In genomic region chr1:52424238-52424637, GRCh38 we compare ENCODE assay signal across 9 cellular contexts. TPM values are rescaled to one million over a fixed set of nuclear protein-coding genes. Genes with fewer than 3 reads are reported as not detected.
DNase-seq lines count a peak whose midpoint lies in the region; ATAC-seq and TF ChIP-seq lines count a peak whose summit lies in the region.
"Had no signal": no experiment of that assay in that cellular context is flagged by ENCODE, and none has a peak within 500 bp of the region (broad histone marks: within the 10 kb centered on the region; RNA-seq: fewer than 3 reads in every experiment).

No MANE protein-coding gene starts in this region.

- H3K79me1 ChIP-seq in mesenchymal stem cell (replicated peaks; ENCODE audit: low read length, poor library complexity, severe bottlenecking), result peaks cover 6% of the 10 kb centered on the region

- H3K18ac ChIP-seq in mesenchymal stem cell (ENCODE audit: low read depth in 1 of 2, low read length in 2 of 2), result no peak overlapping the region

- CTCF ChIA-PET in activated CD8-positive, alpha-beta T cell treated with anti-CD3 and anti-CD28 coated beads for 36 hours (lab: Charles Lee), result interaction anchor here (0.7 to 2.1 kb wide), 7 partner anchors 9 to 263 kb away, joined by 3 to 7 read pairs (median 3); no protein-coding TSS in a partner anchor

- H4K91ac ChIP-seq in mesenchymal stem cell (ENCODE audit: low read length), result no peak overlapping the region

- H3K9me3 ChIP-seq in mesenchymal stem cell (ENCODE audit: control insufficient read depth, low read length), result no peaks in the 10 kb centered on the region
- no peaks in the 10 kb centered on the region for H3K9me3 ChIP-seq in tibial artery

- H2AK5ac ChIP-seq in mesenchymal stem cell (ENCODE audit: low read length, severe bottlenecking), result no peak overlapping the region

- POLR2A ChIA-PET in activated CD8-positive, alpha-beta T cell treated with anti-CD3 and anti-CD28 coated beads for 36 hours (lab: Charles Lee), result interaction anchor here (0.8 to 1.6 kb wide), 9 partner anchors 11 to 279 kb away, joined by 3 to 21 read pairs (median 4); partner anchors contain the start of genes ORC1 and PRPF38A

- no peak overlapping the region for H2AFZ ChIP-seq in mesenchymal stem cell (ENCODE audit: low read depth, low read length)

- H3K14ac ChIP-seq in mesenchymal stem cell (ENCODE audit: low read length in 2 of 2), result no peak overlapping the region

- TF ChIP-seq CTCF in NB4 (IDR thresholded peaks at IDR 0.05; ENCODE audit: low read depth, low read length) (no peak), tibial artery (IDR thresholded peaks at IDR 0.05) (no peak)
- TF ChIP-seq CTCF in activated CD8-positive, alpha-beta T cell treated with anti-CD3 and anti-CD28 coated beads for 36 hours (IDR thresholded peaks at IDR 0.05), result no peak

- H3K4me3 ChIP-seq in NB4 (ENCODE audit: low read depth, low read length) (peak overlapping the region; percentile 32), mesenchymal stem cell (ENCODE audit: insufficient read depth in 1 of 2, low read depth in 1 of 2, low read length in 2 of 2) (no peak overlapping the region), tibial artery (no peak overlapping the region)

- no peak overlapping the region for H4K8ac ChIP-seq in mesenchymal stem cell (ENCODE audit: low read length)

- H3K36me3 Mint-ChIP-seq in activated CD8-positive, alpha-beta T cell treated with anti-CD3 and anti-CD28 coated beads for 36 hours (ENCODE audit: low read depth), result peaks cover 45% of the 10 kb centered on the region

- peak overlapping the region; percentile 95 for H3K27ac Mint-ChIP-seq in activated CD8-positive, alpha-beta T cell treated with anti-CD3 and anti-CD28 coated beads for 36 hours

- H3K4ac ChIP-seq in mesenchymal stem cell (ENCODE audit: low read depth in 1 of 2, low read length in 2 of 2), result no peak overlapping the region

- no peak overlapping the region for H2BK12ac ChIP-seq in mesenchymal stem cell (ENCODE audit: low read length in 2 of 2)

- ATAC-seq in activated CD8-positive, alpha-beta T cell treated with anti-CD3 and anti-CD28 coated beads for 36 hours, result peak; percentile 91

- H3K4me2 ChIP-seq in mesenchymal stem cell (ENCODE audit: low read length, poor library complexity, severe bottlenecking), result no peak overlapping the region

- DNase-seq in GDM1 (lab: John Stamatoyannopoulos, UW) (peak; percentile 14), NB4 (ENCODE audit: low read depth) (peak; percentile 91), mesenchymal stem cell (peak; percentile 43), tibial artery (no peak), NCI-H128 (lab: John Stamatoyannopoulos, UW; ENCODE audit: unreplicated experiment) (no peak), NCI-H526 (lab: John Stamatoyannopoulos, UW) (no peak), NCI-H774 (lab: John Stamatoyannopoulos, UW) (no peak)
- peak; percentile 39 for DNase-seq in activated CD8-positive, alpha-beta T cell treated with anti-CD3 and anti-CD28 coated beads for 36 hours
- DNase-seq: NCI-H2081 had no signal

- H2BK120ac ChIP-seq in mesenchymal stem cell (ENCODE audit: low read depth, low read length), result no peak overlapping the region

- H3K4me3 Mint-ChIP-seq in activated CD8-positive, alpha-beta T cell treated with anti-CD3 and anti-CD28 coated beads for 36 hours, result peak overlapping the region; percentile 54

- TF ChIP-seq POLR2A in NB4 (IDR thresholded peaks at IDR 0.05; ENCODE audit: extremely low read depth, insufficient read length), result no peak

- no peak overlapping the region for H2BK5ac ChIP-seq in mesenchymal stem cell (ENCODE audit: low read depth, low read length, poor library complexity, severe bottlenecking)

- intact Hi-C loops in activated CD8-positive, alpha-beta T cell treated with anti-CD3 and anti-CD28 coated beads for 36 hours (cut with micrococcal nuclease), result loop anchor here (10.0 kb wide), 2 partner anchors 131 to 261 kb away; partner anchors contain the start of gene TUT4
- intact Hi-C loops in tibial artery (cut with DNase I; ENCODE audit: low total_unique reads), result no loop called here

- H3K9me3 Mint-ChIP-seq in activated CD8-positive, alpha-beta T cell treated with anti-CD3 and anti-CD28 coated beads for 36 hours, result no peaks in the 10 kb centered on the region

- no peak overlapping the region for H3K23ac ChIP-seq in mesenchymal stem cell (ENCODE audit: low read length in 2 of 2)

- H3K36me3 ChIP-seq in mesenchymal stem cell (ENCODE audit: control insufficient read depth in 1 of 2, insufficient read depth in 2 of 2, low read depth in 1 of 2, low read length in 2 of 2) (peaks cover 8 to 57% of the 10 kb centered on the region in 2 experiments), tibial artery (peaks cover 25 to 48% (median 44%) of the 10 kb centered on the region in 3 donors)

- H3K9ac ChIP-seq in mesenchymal stem cell (ENCODE audit: low read length), result no peak overlapping the region

- H3K4me1 ChIP-seq in mesenchymal stem cell (ENCODE audit: control insufficient read depth, insufficient read depth, low read depth, low read length) (no peaks in the 10 kb centered on the region), tibial artery (no peaks in the 10 kb centered on the region)

- no peaks in the 10 kb centered on the region for H3K27me3 ChIP-seq in mesenchymal stem cell (ENCODE audit: control insufficient read depth in 1 of 2, insufficient read depth in 1 of 2, low read length in 2 of 2)
- no peaks in the 10 kb centered on the region for H3K27me3 ChIP-seq in tibial artery

- no peaks in the 10 kb centered on the region for H3K27me3 Mint-ChIP-seq in activated CD8-positive, alpha-beta T cell treated with anti-CD3 and anti-CD28 coated beads for 36 hours

- H3K27ac ChIP-seq in mesenchymal stem cell (ENCODE audit: low read length, poor library complexity, severe bottlenecking), result no peak overlapping the region
- H3K27ac ChIP-seq in tibial artery, result no peak overlapping the region

- H3K4me1 Mint-ChIP-seq in activated CD8-positive, alpha-beta T cell treated with anti-CD3 and anti-CD28 coated beads for 36 hours (ENCODE audit: low read depth), result peaks cover 41% of the 10 kb centered on the region

- H2BK15ac ChIP-seq in mesenchymal stem cell (ENCODE audit: low read depth, poor library complexity, severe bottlenecking), result no peak overlapping the region

RNA-seq across cellular contexts. Expression of gene PRPF38A, which starts 19.8 kb away (rescaled TPM):
- 10 to 100 TPM; 81.3 to 85.8 TPM for total RNA-seq in activated CD8-positive, alpha-beta T cell treated with anti-CD3 and anti-CD28 coated beads for 36 hours
- 22.8 TPM for polyA plus RNA-seq in mesenchymal stem cell (2013, experiment 1 of 2)
- polyA plus RNA-seq in mesenchymal stem cell (2013, experiment 2 of 2), result 21.8 TPM

RNA-seq across cellular contexts. Expression of gene ORC1, which starts 20.0 kb away (rescaled TPM):
- 10 to 100 TPM; 51.0 to 51.8 TPM for total RNA-seq in activated CD8-positive, alpha-beta T cell treated with anti-CD3 and anti-CD28 coated beads for 36 hours
- 1.3 TPM for polyA plus RNA-seq in mesenchymal stem cell (2013, experiment 1 of 2)
- 1.5 TPM for polyA plus RNA-seq in mesenchymal stem cell (2013, experiment 2 of 2)

RNA-seq across cellular contexts. Expression of gene CC2D1B, which starts 58.2 kb away (rescaled TPM):
- 10 to 100 TPM; 17.1 to 19.4 TPM for total RNA-seq in activated CD8-positive, alpha-beta T cell treated with anti-CD3 and anti-CD28 coated beads for 36 hours
- polyA plus RNA-seq in mesenchymal stem cell (2013, experiment 1 of 2), result 16.4 TPM
- 15.3 TPM for polyA plus RNA-seq in mesenchymal stem cell (2013, experiment 2 of 2)

Comparison
In these comparisons a context has a peak if more than half of its experiments do, and no peak if none do; other contexts are left out.
1. DNase-seq: peak in GDM1 (single experiment), NB4 (single experiment), activated CD8-positive, alpha-beta T cell treated with anti-CD3 and anti-CD28 coated beads for 36 hours (single experiment) and mesenchymal stem cell (single experiment); none in tibial artery (0 of 2), NCI-H128 (single experiment), NCI-H526 (0 of 2) and NCI-H774 (single experiment).